8 cellular contexts compared by ENCODE assay signal in genomic region chr20:46406200-46406985, GRCh38. TPM values are rescaled to one million over a fixed set of nuclear protein-coding genes. Genes with fewer than 3 reads are reported as not detected.
A peak's percentile ranks its signal among the peaks of the same experiment; 100 is the strongest.
DNase-seq lines count a peak whose midpoint lies in the region; ATAC-seq lines count a peak whose summit lies in the region.

Gene ELMO2, minus strand, starts transcription at chr20:46406615. Its CDS starts 12,133 bp downstream, at chr20:46394482.

- H3K36me3 ChIP-seq in endocrine pancreas (ENCODE audit: control insufficient read depth, insufficient read depth, low read length) = no peaks in the 10 kb centered on the region

- H3K9me3 ChIP-seq in endocrine pancreas (ENCODE audit: control insufficient read depth, low read length) = no peaks in the 10 kb centered on the region

- H3K4me1 ChIP-seq in endocrine pancreas (ENCODE audit: control insufficient read depth, insufficient read depth, low read length) = peaks cover 14% of the 10 kb centered on the region

- ATAC-seq in GM21360 (IDR thresholded peaks at IDR 0.05; ENCODE audit: unreplicated experiment) = peak; percentile 70

- H3K27me3 ChIP-seq in endocrine pancreas (ENCODE audit: control insufficient read depth, insufficient read depth, low read length) = no peaks in the 10 kb centered on the region

- DNase-seq in COLO668 (lab: John Stamatoyannopoulos, UW; ENCODE audit: unreplicated experiment) = peak; percentile 98
- peak; percentile 95 for DNase-seq in HT1080 (ENCODE audit: low read depth)
- DNase-seq in NOMO-1 treated with DMSO at 0.1 percent for 48 hours (lab: John Stamatoyannopoulos, UW; ENCODE audit: unreplicated experiment) = peak; percentile 98
- peak; percentile 88 to 91 (median 89) for DNase-seq in activated CD8-positive, alpha-beta memory T cell treated with anti-CD3 and anti-CD28 coated beads for 48 hours (ENCODE audit: low read depth in 2 of 3, low spot score in 2 of 3)
- DNase-seq in mesenteric fat pad (ENCODE audit: low spot score) = peak; percentile 98
- DNase-seq in stimulated activated CD8-positive, alpha-beta memory T cell treated with anti-CD3 and anti-CD28 coated beads, Interleukin-15, amount 100 ng/mL, for 24 hours (ENCODE audit: low read depth) = peak; percentile 83

- peak within 1 kb of the TSS; percentile 67 for H3K4me3 ChIP-seq in endocrine pancreas (ENCODE audit: control insufficient read depth, insufficient read depth, low read length)

- H3K9ac ChIP-seq in endocrine pancreas (ENCODE audit: control insufficient read depth, insufficient read depth, low read length) = peak within 1 kb of the TSS; percentile 76

RNA-seq across cellular contexts. Expression of gene ELMO2, which starts in this region (rescaled TPM):
- 21.3 and 24.3 TPM in 2 replicates for total RNA-seq in HT1080 (2014; rRNA removed; shearing (Covaris generic))
- polyA plus RNA-seq in HT1080 (2015; cell fraction: cytosol; rRNA removed) = 18.6 and 19.6 TPM in 2 replicates
- 31.5 and 35.5 TPM in 2 replicates for polyA plus RNA-seq in HT1080 (2015; cell fraction: nucleus; rRNA removed)
- 62.1 TPM for total RNA-seq in mesenteric fat pad

Comparison
In these comparisons a context has a peak if more than half of its experiments do, and no peak if none do; other contexts are left out.
1. Peak in every context shown above with its lines: DNase-seq, ATAC-seq and H3K4me3 ChIP-seq.